ENCODE assay signal across 2 cellular contexts in the genomic region with DNA sequence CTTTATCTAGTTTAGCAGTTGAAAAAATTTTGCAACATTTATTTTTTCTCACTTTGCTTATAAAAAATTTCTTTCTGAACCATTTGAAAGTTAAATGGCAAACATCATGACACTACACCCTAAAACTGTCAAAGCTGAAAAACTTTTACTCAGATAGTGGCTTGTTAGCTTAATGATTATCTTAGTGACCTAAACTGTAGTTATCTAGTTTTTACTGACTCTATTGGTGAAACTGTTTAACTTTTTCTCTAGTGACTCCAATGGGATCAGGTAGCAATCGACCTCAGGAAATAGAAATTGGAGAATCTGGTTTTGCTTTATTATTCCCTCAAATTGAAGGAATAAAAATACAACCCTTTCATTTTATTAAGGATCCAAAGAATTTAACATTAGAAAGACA.
TF ChIP-seq lines count a peak whose summit lies in the region.

No MANE protein-coding gene starts in this region.

TF ChIP-seq in A549, 52 proteins besides CTCF, POLR2A, EP300 and RAD21 (continued from another document):
- no peak for TF ChIP-seq HOXB13 (CRISPR knock-in tag; IDR thresholded peaks at IDR 0.05; ENCODE audit: low read depth)
- no peak for TF ChIP-seq HEYL (CRISPR knock-in tag; IDR thresholded peaks at IDR 0.05)
- no peak for TF ChIP-seq JUNB (IDR thresholded peaks at IDR 0.05)

TF ChIP-seq in WTC11, 78 proteins besides CTCF, POLR2A, EP300 and RAD21 (continued from another document):
- TF ChIP-seq ZNF425 (CRISPR knock-in tag; conservative IDR thresholded peaks at IDR 0.05), result no peak
TF ChIP-seq in WTC11: peak in this region for 0.
